In the genomic region with DNA sequence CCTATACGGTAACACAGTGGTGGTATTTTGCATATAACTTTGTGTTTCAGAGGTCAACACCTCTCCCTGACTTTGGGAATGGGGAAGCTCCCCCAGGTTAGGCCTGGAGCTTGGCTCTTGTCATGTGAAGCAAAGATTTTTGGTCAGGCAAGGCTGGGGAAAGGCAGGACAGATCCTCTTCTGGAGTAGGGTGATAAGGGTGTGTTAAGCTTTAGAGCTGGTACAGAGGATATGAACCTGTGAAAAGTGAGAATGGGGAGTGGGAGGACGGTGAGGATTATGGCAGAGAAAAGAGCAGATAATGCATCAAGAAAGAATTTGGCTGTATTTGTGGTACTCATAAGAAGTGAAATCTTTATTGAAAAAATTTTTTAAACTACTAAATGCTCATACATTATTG, we compare ENCODE assay signal across 13 cellular contexts. TPM values are rescaled to one million over a fixed set of nuclear protein-coding genes. Genes with fewer than 3 reads are reported as not detected.
DNase-seq lines count a peak whose midpoint lies in the region; ATAC-seq and TF ChIP-seq lines count a peak whose summit lies in the region.
"Had no signal": no experiment of that assay in that cellular context is flagged by ENCODE, and none has a peak within 500 bp of the region (broad histone marks: within the 10 kb centered on the region; RNA-seq: fewer than 3 reads in every experiment).

No MANE protein-coding gene starts in this region.

- no peak for DNase-seq in CD4-positive, alpha-beta T cell
- DNase-seq in HFF-Myc (ENCODE audit: extremely low read depth, low read depth), result no peak
- DNase-seq in naive thymus-derived CD8-positive, alpha-beta T cell, result no peak
- DNase-seq in NCI-H146 treated with DMSO at 0.1 percent for 48 hours (lab: John Stamatoyannopoulos, UW; ENCODE audit: unreplicated experiment), result no peak
- no peak for DNase-seq in NCI-H2171 treated with DMSO at 0.1 percent for 48 hours (lab: John Stamatoyannopoulos, UW)
- DNase-seq: central memory CD4-positive, alpha-beta T cell; H9; NCI-H2081 treated with DMSO at 0.1 percent for 48 hours; right cardiac atrium had no signal

- peak overlapping the region; percentile 63 for H3K4me3 ChIP-seq in HFF-Myc (replicated peaks; ENCODE audit: low read depth, low read length)

- CTCF ChIA-PET in CD4-positive, alpha-beta T cell (lab: Charles Lee), result interaction anchor here (1.1 to 2.2 kb wide), 2 partner anchors 25 to 44 kb away, joined by 3 to 5 read pairs; a partner anchor contains a TSS

- POLR2A ChIA-PET in CD4-positive, alpha-beta T cell (lab: Charles Lee), result interaction anchor here (0.8 to 5.6 kb wide), 5 partner anchors 9 to 337 kb away, joined by 4 to 63 read pairs (median 6); a partner anchor contains a TSS
- POLR2A ChIA-PET in naive thymus-derived CD8-positive, alpha-beta T cell (lab: Charles Lee), result interaction anchor here (3.3 to 3.6 kb wide), 2 partner anchors 25 to 93 kb away, joined by 16 to 29 read pairs; a partner anchor contains a TSS

- intact Hi-C loops in CD4-positive, alpha-beta T cell (cut with DNase I, micrococcal nuclease), result no loop called here

- H3K4me3 Mint-ChIP-seq in CD4-positive, alpha-beta T cell, result peak overlapping the region; percentile 40
- peak overlapping the region; percentile 94 for H3K4me3 Mint-ChIP-seq in activated T-helper 17 cell treated with anti-CD3 and anti-CD28 coated beads, Interleukin-2, amount 50 U/mL, for 72 hours
- peak overlapping the region; percentile 12 to 100 (median 65) for H3K4me3 Mint-ChIP-seq in naive thymus-derived CD8-positive, alpha-beta T cell

- peaks cover 64% of the 10 kb centered on the region for H3K4me1 Mint-ChIP-seq in CD4-positive, alpha-beta T cell (ENCODE audit: low read depth)
- peaks cover 24% of the 10 kb centered on the region for H3K4me1 Mint-ChIP-seq in activated T-helper 17 cell treated with anti-CD3 and anti-CD28 coated beads, Interleukin-2, amount 50 U/mL, for 72 hours
- H3K4me1 Mint-ChIP-seq in naive thymus-derived CD8-positive, alpha-beta T cell, result peaks cover 22 to 59% (median 57%) of the 10 kb centered on the region in 4 donors

- no peak overlapping the region for H3K27ac Mint-ChIP-seq in CD4-positive, alpha-beta T cell
- no peak overlapping the region for H3K27ac Mint-ChIP-seq in activated T-helper 17 cell treated with anti-CD3 and anti-CD28 coated beads, Interleukin-2, amount 50 U/mL, for 72 hours
- peak overlapping the region in 4 of 10 donors; percentile 42 to 67 (median 50) for H3K27ac Mint-ChIP-seq in naive thymus-derived CD8-positive, alpha-beta T cell
- H3K27ac Mint-ChIP-seq: H9 had no signal

- no peak for TF ChIP-seq CTCF in CD4-positive, alpha-beta T cell (IDR thresholded peaks at IDR 0.05)
- TF ChIP-seq CTCF in HFF-Myc (IDR thresholded peaks at IDR 0.05; ENCODE audit: low read depth, low read length, missing control alignments), result no peak

- H3K27me3 ChIP-seq in CD4-positive, alpha-beta T cell (ENCODE audit: control insufficient read depth, insufficient read depth, low read length), result no peaks in the 10 kb centered on the region

- peaks cover 69% of the 10 kb centered on the region for H3K36me3 Mint-ChIP-seq in CD4-positive, alpha-beta T cell (ENCODE audit: low read depth)
- peaks cover 70% of the 10 kb centered on the region for H3K36me3 Mint-ChIP-seq in activated T-helper 17 cell treated with anti-CD3 and anti-CD28 coated beads, Interleukin-2, amount 50 U/mL, for 72 hours (ENCODE audit: low read depth)
- peaks cover 25 to 52% (median 32%) of the 10 kb centered on the region in 3 donors for H3K36me3 Mint-ChIP-seq in naive thymus-derived CD8-positive, alpha-beta T cell

- peaks cover 8% of the 10 kb centered on the region for H3K9me3 Mint-ChIP-seq in CD4-positive, alpha-beta T cell
- peaks cover 3% of the 10 kb centered on the region for H3K9me3 Mint-ChIP-seq in activated T-helper 17 cell treated with anti-CD3 and anti-CD28 coated beads, Interleukin-2, amount 50 U/mL, for 72 hours
- H3K9me3 Mint-ChIP-seq in naive thymus-derived CD8-positive, alpha-beta T cell, result peaks cover 0 to 20% (median 3%) of the 10 kb centered on the region in 9 donors

- H3K9me3 ChIP-seq in CD4-positive, alpha-beta T cell (ENCODE audit: control insufficient read depth, low read length), result no peaks in the 10 kb centered on the region

- no peak overlapping the region for H3K27ac ChIP-seq in CD4-positive, alpha-beta T cell (ENCODE audit: low read depth, low read length)
- H3K27ac ChIP-seq: epithelial cell of prostate had no signal

- H3K27me3 Mint-ChIP-seq in CD4-positive, alpha-beta T cell, result peaks cover 14% of the 10 kb centered on the region
- peaks cover 6% of the 10 kb centered on the region for H3K27me3 Mint-ChIP-seq in activated T-helper 17 cell treated with anti-CD3 and anti-CD28 coated beads, Interleukin-2, amount 50 U/mL, for 72 hours
- peaks cover 7 to 16% (median 15%) of the 10 kb centered on the region in 5 donors for H3K27me3 Mint-ChIP-seq in naive thymus-derived CD8-positive, alpha-beta T cell

- ATAC-seq in CD4-positive, alpha-beta T cell (ENCODE audit: poor library complexity), result no peak
- no peak for ATAC-seq in activated T-helper 17 cell treated with anti-CD3 and anti-CD28 coated beads, Interleukin-2, amount 50 U/mL, for 72 hours (replicated peaks)
- ATAC-seq in naive thymus-derived CD8-positive, alpha-beta T cell, result no peak
- ATAC-seq in GM19035 (IDR thresholded peaks at IDR 0.05; ENCODE audit: unreplicated experiment), result no peak
- ATAC-seq: right cardiac atrium had no signal

RNA-seq across cellular contexts. Expression of a gene that starts 2.3 kb away (rescaled TPM):
- total RNA-seq in CD4-positive, alpha-beta T cell, result 10 to 100 TPM; 67.6 to 69.4 TPM
- total RNA-seq in activated T-helper 17 cell treated with anti-CD3 and anti-CD28 coated beads, Interleukin-2, amount 50 U/mL, for 72 hours, result 10 to 100 TPM; 32.0 to 53.2 TPM
- 10 to 100 TPM; 50.2 to 52.4 TPM for total RNA-seq in naive thymus-derived CD8-positive, alpha-beta T cell
- polyA plus RNA-seq in naive thymus-derived CD8-positive, alpha-beta T cell, result 10 to 100 TPM; 55.2 to 64.2 (median 58.4) TPM

RNA-seq across cellular contexts. Expression of a gene that starts 24.9 kb away (rescaled TPM):
- total RNA-seq in CD4-positive, alpha-beta T cell, result under 1 TPM; 0.11 to 0.61 TPM
- total RNA-seq in activated T-helper 17 cell treated with anti-CD3 and anti-CD28 coated beads, Interleukin-2, amount 50 U/mL, for 72 hours, result 1 to 10 TPM in 1 of 2 donors, under 1 TPM in 1; 0.65 to 1.7 TPM
- total RNA-seq in naive thymus-derived CD8-positive, alpha-beta T cell, result 1 to 10 TPM; 2.2 to 2.5 TPM
- not detected for polyA plus RNA-seq in naive thymus-derived CD8-positive, alpha-beta T cell
- total RNA-seq: H9, SK-MEL-5 had no signal

RNA-seq across cellular contexts. Expression of a gene that starts 25.1 kb away (rescaled TPM):
- total RNA-seq in CD4-positive, alpha-beta T cell, result 10 to 100 TPM; 23.6 to 24.6 TPM
- total RNA-seq in activated T-helper 17 cell treated with anti-CD3 and anti-CD28 coated beads, Interleukin-2, amount 50 U/mL, for 72 hours, result 100 to 1,000 TPM in 1 of 2 donors, 10 to 100 TPM in 1; 83.4 to 105 TPM
- total RNA-seq in naive thymus-derived CD8-positive, alpha-beta T cell, result 10 to 100 TPM; 32.5 to 39.5 TPM
- polyA plus RNA-seq in naive thymus-derived CD8-positive, alpha-beta T cell, result 100 to 1,000 TPM; 214 to 259 (median 233) TPM

Comparison
In these comparisons a context has a peak if more than half of its experiments do, and no peak if none do; other contexts are left out.
1. H3K4me3 Mint-ChIP-seq: peak in every context shown above with its lines; median percentile 94 in activated T-helper 17 cell treated with anti-CD3 and anti-CD28 coated beads, Interleukin-2, amount 50 U/mL, for 72 hours; 65 in naive thymus-derived CD8-positive, alpha-beta T cell; 40 in CD4-positive, alpha-beta T cell.